8 cellular contexts compared by ENCODE assay signal in genomic region chr17:30824002-30824355, GRCh38. TPM values are rescaled to one million over a fixed set of nuclear protein-coding genes. Genes with fewer than 3 reads are reported as not detected.
DNase-seq lines count a peak whose midpoint lies in the region; ATAC-seq, FAIRE-seq and TF ChIP-seq lines count a peak whose summit lies in the region.

No MANE protein-coding gene starts in this region.

- H2AFZ ChIP-seq in astrocyte (ENCODE audit: low read depth, low read length) = peak overlapping the region; percentile 85

- H3K4me3 Mint-ChIP-seq in astrocyte (ENCODE audit: unreplicated experiment) = peak overlapping the region; percentile 93

- peaks cover 15% of the 10 kb centered on the region for H4K20me1 ChIP-seq in astrocyte (ENCODE audit: insufficient read depth, low read length)

- peak overlapping the region; percentile 76 for H3K4me3 ChIP-seq in astrocyte (ENCODE audit: insufficient read depth, low read depth, low read length)
- peak overlapping the region; percentile 97 for H3K4me3 ChIP-seq in iPS-18a (ENCODE audit: low read length)

- peaks cover 53% of the 10 kb centered on the region for H3K79me2 ChIP-seq in astrocyte (ENCODE audit: insufficient read depth, low read length)

- no peaks in the 10 kb centered on the region for H3K27me3 Mint-ChIP-seq in astrocyte (ENCODE audit: low read depth, unreplicated experiment)

- H3K9ac ChIP-seq in astrocyte (ENCODE audit: low read length) = peak overlapping the region; percentile 94
- peak overlapping the region; percentile 96 for H3K9ac ChIP-seq in iPS-18a (ENCODE audit: low read length)

- no peaks in the 10 kb centered on the region for H3K9me3 Mint-ChIP-seq in astrocyte (ENCODE audit: unreplicated experiment)

- TF ChIP-seq CTCF in astrocyte (IDR thresholded peaks at IDR 0.05; ENCODE audit: insufficient read depth, low read depth, low read length) = no peak

- H3K4me1 ChIP-seq in astrocyte (ENCODE audit: insufficient read depth, low read length) (peaks cover 4% of the 10 kb centered on the region), iPS-18a (ENCODE audit: control insufficient read depth, low read depth, low read length) (peaks cover 9% of the 10 kb centered on the region)

- peak overlapping the region; percentile 96 for H3K4me2 ChIP-seq in astrocyte (ENCODE audit: low read length)

- H3K36me3 ChIP-seq in astrocyte (ENCODE audit: insufficient read depth, low read length) (no peaks in the 10 kb centered on the region), iPS-18a (ENCODE audit: control insufficient read depth, low read depth, low read length) (no peaks in the 10 kb centered on the region)

- DNase-seq in stimulated activated CD4-positive, alpha-beta T cell treated with anti-CD3 and anti-CD28 coated beads, Interleukin-4, amount 100 ng/mL, for 1 hour = peak; percentile 24
- DNase-seq in stimulated activated CD4-positive, alpha-beta T cell treated with anti-CD3 and anti-CD28 coated beads, Interleukin-12 subunit alpha, Interleukin-12 subunit beta, amount 100 ng/mL, for 4 hours = no peak
- DNase-seq in NCI-H345 (lab: John Stamatoyannopoulos, UW) (peak; percentile 25), astrocyte (ENCODE audit: low read depth) (no peak), NCI-H1048 (lab: John Stamatoyannopoulos, UW) (no peak)
- peak; percentile 19 for DNase-seq in stimulated activated CD4-positive, alpha-beta T cell treated with anti-CD3 and anti-CD28 coated beads, Interleukin-4, amount 100 ng/mL, for 4 hours

- H3K27me3 ChIP-seq in astrocyte (ENCODE audit: insufficient read depth, low read length) (no peaks in the 10 kb centered on the region), iPS-18a (ENCODE audit: control insufficient read depth, insufficient read depth, low read length) (no peaks in the 10 kb centered on the region)

- peak overlapping the region; percentile 72 for H3K27ac ChIP-seq in astrocyte (ENCODE audit: low read depth, low read length)
- peak overlapping the region; percentile 84 for H3K27ac ChIP-seq in iPS-18a (ENCODE audit: low read length)

- H3K36me3 Mint-ChIP-seq in astrocyte (ENCODE audit: low read depth, unreplicated experiment) = no peaks in the 10 kb centered on the region

- peaks cover 9% of the 10 kb centered on the region for H3K4me1 Mint-ChIP-seq in astrocyte (ENCODE audit: low read depth, unreplicated experiment)

- FAIRE-seq in astrocyte (lab: Jason Lieb, UNC) = no peak

- ATAC-seq in HG02840 (IDR thresholded peaks at IDR 0.05; ENCODE audit: low FRiP score, unreplicated experiment) = no peak

- no peaks in the 10 kb centered on the region for H3K9me3 ChIP-seq in astrocyte (ENCODE audit: insufficient read depth, low read depth, low read length)
- H3K9me3 ChIP-seq in iPS-18a (ENCODE audit: control insufficient read depth, low read depth, low read length) = no peaks in the 10 kb centered on the region

- peak overlapping the region; percentile 80 for H3K27ac Mint-ChIP-seq in astrocyte (ENCODE audit: unreplicated experiment)

RNA-seq across cellular contexts. Expression of gene CRLF3, which starts 0.5 kb away (rescaled TPM):
- 7.6 and 8.0 TPM in 2 replicates for total RNA-seq in astrocyte

RNA-seq across cellular contexts. Expression of gene ATAD5, which starts 7.8 kb away (rescaled TPM):
- 2.2 and 2.6 TPM in 2 replicates for total RNA-seq in astrocyte

Comparison
In these comparisons a context has a peak if more than half of its experiments do, and no peak if none do; other contexts are left out.
1. DNase-seq: peak in stimulated activated CD4-positive, alpha-beta T cell treated with anti-CD3 and anti-CD28 coated beads, Interleukin-4, amount 100 ng/mL, for 1 hour (single experiment), NCI-H345 (single experiment) and stimulated activated CD4-positive, alpha-beta T cell treated with anti-CD3 and anti-CD28 coated beads, Interleukin-4, amount 100 ng/mL, for 4 hours (2 of 2); none in stimulated activated CD4-positive, alpha-beta T cell treated with anti-CD3 and anti-CD28 coated beads, Interleukin-12 subunit alpha, Interleukin-12 subunit beta, amount 100 ng/mL, for 4 hours (single experiment), astrocyte (single experiment) and NCI-H1048 (single experiment).